ENCODE assay signal across 11 cellular contexts in genomic region chr10:46600516-46600915, GRCh38. TPM values are rescaled to one million over a fixed set of nuclear protein-coding genes. Genes with fewer than 3 reads are reported as not detected.
A peak's percentile ranks its signal among the peaks of the same experiment; 100 is the strongest.
DNase-seq lines count a peak whose midpoint lies in the region; ATAC-seq, FAIRE-seq and TF ChIP-seq lines count a peak whose summit lies in the region.
"Not testable (repeated sequence)": the region's sequence is repeated elsewhere in the genome, so short reads cannot be mapped to it uniquely, and the experiment has no call there.
"Had no signal": no experiment of that assay in that cellular context is flagged by ENCODE, and none has a peak within 500 bp of the region (broad histone marks: within the 10 kb centered on the region; RNA-seq: fewer than 3 reads in every experiment).

No MANE protein-coding gene starts in this region.

- not testable (repeated sequence) for H3K4me3 Mint-ChIP-seq in T-helper 17 cell; astrocyte (ENCODE audit: unreplicated experiment); natural killer cell treated with Interleukin-12 subunit alpha and Interleukin-12 subunit beta and Interleukin-15 and Interleukin-18, amount 100 ng/mL, for 72 hours

- DNase-seq in DND-41; T-helper 17 cell; astrocyte (ENCODE audit: low read depth); natural killer cell treated with Interleukin-12 subunit alpha and Interleukin-12 subunit beta and Interleukin-15 and Interleukin-18, amount 100 ng/mL, for 72 hours (ENCODE audit: low spot score): not testable (repeated sequence)

- H3K4me3 ChIP-seq in DND-41 (ENCODE audit: low read depth in 1 of 2, low read length in 2 of 2); astrocyte (ENCODE audit: insufficient read depth, low read depth, low read length): not testable (repeated sequence)

- not testable (repeated sequence) for TF ChIP-seq CTCF in DND-41 (IDR thresholded peaks at IDR 0.05; ENCODE audit: borderline replicate concordance, extremely low read depth, low read length, poor library complexity, severe bottlenecking); astrocyte (IDR thresholded peaks at IDR 0.05; ENCODE audit: insufficient read depth, low read depth, low read length)

- not testable (repeated sequence) for H3K36me3 ChIP-seq in DND-41 (ENCODE audit: insufficient read depth, low read length); astrocyte (ENCODE audit: insufficient read depth, low read length)

- H3K27me3 Mint-ChIP-seq in T-helper 17 cell; astrocyte (ENCODE audit: low read depth, unreplicated experiment); natural killer cell treated with Interleukin-12 subunit alpha and Interleukin-12 subunit beta and Interleukin-15 and Interleukin-18, amount 100 ng/mL, for 72 hours: not testable (repeated sequence)

- H3K36me3 Mint-ChIP-seq in T-helper 17 cell (ENCODE audit: low read depth); astrocyte (ENCODE audit: low read depth, unreplicated experiment); natural killer cell treated with Interleukin-12 subunit alpha and Interleukin-12 subunit beta and Interleukin-15 and Interleukin-18, amount 100 ng/mL, for 72 hours: not testable (repeated sequence)

- H4K20me1 ChIP-seq in DND-41 (ENCODE audit: insufficient read depth, low read length); astrocyte (ENCODE audit: insufficient read depth, low read length): not testable (repeated sequence)

- H3K4me1 ChIP-seq in DND-41 (ENCODE audit: insufficient read depth, low read length); astrocyte (ENCODE audit: insufficient read depth, low read length): not testable (repeated sequence)

- H3K27ac ChIP-seq in DND-41 (ENCODE audit: low read length); astrocyte (ENCODE audit: low read depth, low read length): not testable (repeated sequence)

- not testable (repeated sequence) for H3K79me2 ChIP-seq in DND-41 (ENCODE audit: insufficient read depth, low read length); astrocyte (ENCODE audit: insufficient read depth, low read length)

- peak; percentile 85 for FAIRE-seq in astrocyte (lab: Jason Lieb, UNC)

- not testable (repeated sequence) for H3K27me3 ChIP-seq in DND-41 (ENCODE audit: insufficient read depth, low read length, poor library complexity); astrocyte (ENCODE audit: insufficient read depth, low read length)

- not testable (repeated sequence) for H3K9me3 Mint-ChIP-seq in astrocyte (ENCODE audit: unreplicated experiment); natural killer cell treated with Interleukin-12 subunit alpha and Interleukin-12 subunit beta and Interleukin-15 and Interleukin-18, amount 100 ng/mL, for 72 hours

- H3K4me1 Mint-ChIP-seq in T-helper 17 cell; astrocyte (ENCODE audit: low read depth, unreplicated experiment); natural killer cell treated with Interleukin-12 subunit alpha and Interleukin-12 subunit beta and Interleukin-15 and Interleukin-18, amount 100 ng/mL, for 72 hours (ENCODE audit: low read depth in 2 of 2): not testable (repeated sequence)

- H3K27ac Mint-ChIP-seq in T-helper 17 cell; astrocyte (ENCODE audit: unreplicated experiment); natural killer cell treated with Interleukin-12 subunit alpha and Interleukin-12 subunit beta and Interleukin-15 and Interleukin-18, amount 100 ng/mL, for 72 hours: not testable (repeated sequence)

- ATAC-seq in DND-41 (ENCODE audit: insufficient read depth, low read depth), result peak; percentile 65
- ATAC-seq in GM19023 (IDR thresholded peaks at IDR 0.05; ENCODE audit: unreplicated experiment), result peak; percentile 62
- peak; percentile 69 for ATAC-seq in GM21526 (IDR thresholded peaks at IDR 0.05; ENCODE audit: low FRiP score, unreplicated experiment)
- ATAC-seq in HG02759 (IDR thresholded peaks at IDR 0.05; ENCODE audit: unreplicated experiment), result peak; percentile 75
- ATAC-seq in HG03139 (IDR thresholded peaks at IDR 0.05; ENCODE audit: unreplicated experiment), result peak; percentile 45
- peak; percentile 40 for ATAC-seq in T-helper 17 cell
- peak; percentile 79 to 81 for ATAC-seq in natural killer cell treated with Interleukin-12 subunit alpha and Interleukin-12 subunit beta and Interleukin-15 and Interleukin-18, amount 100 ng/mL, for 72 hours

- H2AFZ ChIP-seq in DND-41 (ENCODE audit: low read depth, low read length); astrocyte (ENCODE audit: low read depth, low read length): not testable (repeated sequence)

- H3K4me2 ChIP-seq in DND-41 (ENCODE audit: insufficient read depth, low read length); astrocyte (ENCODE audit: low read length): not testable (repeated sequence)

- H3K9me3 ChIP-seq in DND-41 (ENCODE audit: insufficient read depth, low read length, severe bottlenecking); T-helper 17 cell (ENCODE audit: control insufficient read depth, low read length, poor library complexity, severe bottlenecking); astrocyte (ENCODE audit: insufficient read depth, low read depth, low read length): not testable (repeated sequence)

- not testable (repeated sequence) for H3K9ac ChIP-seq in DND-41 (ENCODE audit: low read depth, low read length); astrocyte (ENCODE audit: low read length)

RNA-seq across cellular contexts. Expression of gene SYT15, which starts 21.6 kb away (rescaled TPM):
- total RNA-seq in T-helper 17 cell (1 to 10 TPM; 1.0 to 1.1 TPM), astrocyte (1.2 and 1.4 TPM in 2 replicates)
- 1 to 10 TPM in 1 of 2 donors, under 1 TPM in 1; 0.81 to 1.9 TPM for total RNA-seq in natural killer cell treated with Interleukin-12 subunit alpha and Interleukin-12 subunit beta and Interleukin-15 and Interleukin-18, amount 100 ng/mL, for 72 hours

RNA-seq across cellular contexts. Expression of gene GPRIN2, which starts 44.1 kb away (rescaled TPM):
- not detected for total RNA-seq in T-helper 17 cell
- 2.2 and 3.0 TPM in 2 replicates for total RNA-seq in astrocyte
- not detected for total RNA-seq in natural killer cell treated with Interleukin-12 subunit alpha and Interleukin-12 subunit beta and Interleukin-15 and Interleukin-18, amount 100 ng/mL, for 72 hours
- total RNA-seq: A673, smooth muscle cell, subcutaneous adipose tissue had no signal
